1 cellular context compared by ENCODE assay signal in genomic region chr19:1094655-1094977, GRCh38.
TF ChIP-seq lines count a peak whose summit lies in the region.

No MANE protein-coding gene starts in this region.

TF ChIP-seq in liver, 16 proteins besides CTCF, POLR2A, EP300 and RAD21 (continued from another document):
- TF ChIP-seq NR2F2 (IDR thresholded peaks at IDR 0.05) (no peak), YY1 (IDR thresholded peaks at IDR 0.05) (no peak), FOXA1 (IDR thresholded peaks at IDR 0.05) (no peak)
TF ChIP-seq in liver: peak in this region for 0.
